Comparison of ENCODE assay signal across 23 cellular contexts in genomic region chr3:78951546-78951945, GRCh38.
DNase-seq lines count a peak whose midpoint lies in the region; ATAC-seq and TF ChIP-seq lines count a peak whose summit lies in the region.
"Had no signal": no experiment of that assay in that cellular context is flagged by ENCODE, and none has a peak within 500 bp of the region (broad histone marks: within the 10 kb centered on the region; RNA-seq: fewer than 3 reads in every experiment).

No MANE protein-coding gene starts in this region.

- no peak for TF ChIP-seq EP300 in sigmoid colon (IDR thresholded peaks at IDR 0.05)

- no peak for TF ChIP-seq CTCF in brain microvascular endothelial cell (IDR thresholded peaks at IDR 0.05; ENCODE audit: low read depth, low read length, missing control alignments)
- no peak for TF ChIP-seq CTCF in sigmoid colon (IDR thresholded peaks at IDR 0.05)
- TF ChIP-seq CTCF in PC-3 (conservative IDR thresholded peaks at IDR 0.05; ENCODE audit: low read depth, low read length): no peak

- TF ChIP-seq POLR2A in sigmoid colon (IDR thresholded peaks at IDR 0.05): no peak

- no peak overlapping the region for H2BK120ac ChIP-seq in mesenchymal stem cell (ENCODE audit: low read depth, low read length)

- no TSS peak for BruUV-seq in PC-3 (replicated peaks; lab: Mats Ljungman, UMichigan)

- DNase-seq in NCI-H1417 (lab: John Stamatoyannopoulos, UW) (peak in 2 of 3 experiments; percentile 1 to 42), NCI-H1417 treated with DMSO at 0.1 percent for 48 hours (lab: John Stamatoyannopoulos, UW) (no peak), brain microvascular endothelial cell (peak; percentile 20), mesenchymal stem cell (peak; percentile 91), sigmoid colon (no peak), NCI-H146 (lab: John Stamatoyannopoulos, UW) (no peak), PC-3 (no peak)
- no peak for DNase-seq in stimulated activated naive CD4-positive, alpha-beta T cell (lab: John Stamatoyannopoulos, UW)
- DNase-seq: 8988T; activated CD4-positive, alpha-beta T cell treated with anti-CD3 and anti-CD28 coated beads, Interleukin-2, amount 50 U/mL, for 1 hour; activated effector memory CD4-positive, alpha-beta T cell treated with anti-CD3 and anti-CD28 coated beads, Interleukin-2, amount 50 U/mL, for 16 hours; activated naive CD8-positive, alpha-beta T cell treated with anti-CD3 and anti-CD28 coated beads, Interleukin-2, amount 10 ng/mL, durations not matched to agents 7 days and 5 days; activated T-cell treated with anti-CD3 and anti-CD28 coated beads for 4 hours; DMS153; GDM1; left lung; naive thymus-derived CD4-positive, alpha-beta T cell; NCI-H187 treated with DMSO at 0.1 percent for 48 hours; stimulated activated naive CD8-positive, alpha-beta T cell treated with anti-CD3 and anti-CD28 coated beads, Interleukin-15, amount 100 ng/mL, for 72 hours; tibial artery; WERI-Rb-1 had no signal

- in situ Hi-C loops in brain microvascular endothelial cell (cut with HindIII; ENCODE audit: low pct_ligation_motif_present, low sequenced_read_pairs): no loop called here

- H3K4me2 ChIP-seq in mesenchymal stem cell (ENCODE audit: low read length, poor library complexity, severe bottlenecking): no peak overlapping the region
- no peak overlapping the region for H3K4me2 ChIP-seq in PC-3 (ENCODE audit: low read length)

- no peak overlapping the region for H2BK5ac ChIP-seq in mesenchymal stem cell (ENCODE audit: low read depth, low read length, poor library complexity, severe bottlenecking)

- no peaks in the 10 kb centered on the region for H3K9me3 ChIP-seq in mesenchymal stem cell (ENCODE audit: control insufficient read depth, low read length)
- no peaks in the 10 kb centered on the region for H3K9me3 ChIP-seq in sigmoid colon
- no peaks in the 10 kb centered on the region for H3K9me3 ChIP-seq in PC-3 (ENCODE audit: low read length)
- H3K9me3 ChIP-seq: right atrium auricular region, tibial artery had no signal

- H3K4me3 ChIP-seq in brain microvascular endothelial cell (ENCODE audit: low read depth, low read length): no peak overlapping the region
- no peak overlapping the region for H3K4me3 ChIP-seq in mesenchymal stem cell (ENCODE audit: insufficient read depth in 1 of 2, low read depth in 1 of 2, low read length in 2 of 2)
- no peak overlapping the region for H3K4me3 ChIP-seq in sigmoid colon
- H3K4me3 ChIP-seq in PC-3 (ENCODE audit: low read length): no peak overlapping the region
- H3K4me3 ChIP-seq: left lung, right atrium auricular region, tibial artery had no signal

- no peak overlapping the region for H2BK15ac ChIP-seq in mesenchymal stem cell (ENCODE audit: low read depth, poor library complexity, severe bottlenecking)

- H2AFZ ChIP-seq in mesenchymal stem cell (ENCODE audit: low read depth, low read length) (no peak overlapping the region), PC-3 (ENCODE audit: low read length) (no peak overlapping the region)

- no peaks in the 10 kb centered on the region for H3K36me3 ChIP-seq in brain microvascular endothelial cell (replicated peaks)
- H3K36me3 ChIP-seq in mesenchymal stem cell (ENCODE audit: control insufficient read depth in 1 of 2, insufficient read depth in 2 of 2, low read depth in 1 of 2, low read length in 2 of 2): no peaks in the 10 kb centered on the region
- no peaks in the 10 kb centered on the region for H3K36me3 ChIP-seq in sigmoid colon
- H3K36me3 ChIP-seq in PC-3 (ENCODE audit: low read depth, low read length): no peaks in the 10 kb centered on the region
- H3K36me3 ChIP-seq: left lung, right atrium auricular region, tibial artery, WERI-Rb-1 had no signal

- H3K27ac ChIP-seq in brain microvascular endothelial cell: no peak overlapping the region
- H3K27ac ChIP-seq in mesenchymal stem cell (ENCODE audit: low read length, poor library complexity, severe bottlenecking): no peak overlapping the region
- no peak overlapping the region for H3K27ac ChIP-seq in sigmoid colon
- H3K27ac ChIP-seq in PC-3 (ENCODE audit: low read length): no peak overlapping the region
- H3K27ac ChIP-seq: left lung, right atrium auricular region, tibial artery, WERI-Rb-1 had no signal

- H4K20me1 ChIP-seq in PC-3 (ENCODE audit: low read length): no peaks in the 10 kb centered on the region

- no peak overlapping the region for H3K23ac ChIP-seq in mesenchymal stem cell (ENCODE audit: low read length in 2 of 2)

- no peaks in the 10 kb centered on the region for H3F3A ChIP-seq in PC-3 (ENCODE audit: low read length, unreplicated experiment)

- no peak overlapping the region for H3K18ac ChIP-seq in mesenchymal stem cell (ENCODE audit: low read depth in 1 of 2, low read length in 2 of 2)

- no peak for ATAC-seq in PC-3
- ATAC-seq: left lung; naive thymus-derived CD4-positive, alpha-beta T cell; SK-N-SH treated with all-trans-retinoic acid at 6 μM for 48 hours; stimulated activated naive CD8-positive, alpha-beta T cell treated with anti-CD3 and anti-CD28 coated beads, Interleukin-15, amount 100 ng/mL, for 72 hours had no signal

- POLR2A ChIA-PET in PC-3 (lab: Charles Lee; ENCODE audit: unreplicated experiment): no interaction called here

- H3K9ac ChIP-seq in mesenchymal stem cell (ENCODE audit: low read length) (no peak overlapping the region), PC-3 (ENCODE audit: low read length) (no peak overlapping the region)

- intact Hi-C loops in sigmoid colon (cut with DNase I): no loop called here
- intact Hi-C loops in PC-3 (cut with micrococcal nuclease): no loop called here

- H2BK12ac ChIP-seq in mesenchymal stem cell (ENCODE audit: low read length in 2 of 2): no peak overlapping the region

- no peaks in the 10 kb centered on the region for H3K9me2 ChIP-seq in PC-3 (replicated peaks; ENCODE audit: low read length)

- H3K79me1 ChIP-seq in mesenchymal stem cell (replicated peaks; ENCODE audit: low read length, poor library complexity, severe bottlenecking): no peaks in the 10 kb centered on the region

- no peak overlapping the region for H4K91ac ChIP-seq in mesenchymal stem cell (ENCODE audit: low read length)

- no peaks in the 10 kb centered on the region for H3K79me2 ChIP-seq in PC-3 (ENCODE audit: low read length)

- H3K27me3 ChIP-seq in brain microvascular endothelial cell (replicated peaks) (no peaks in the 10 kb centered on the region), mesenchymal stem cell (ENCODE audit: control insufficient read depth in 1 of 2, insufficient read depth in 1 of 2, low read length in 2 of 2) (no peaks in the 10 kb centered on the region), sigmoid colon (no peaks in the 10 kb centered on the region), PC-3 (ENCODE audit: low read length) (no peaks in the 10 kb centered on the region)
- H3K27me3 ChIP-seq: left lung, right atrium auricular region, tibial artery had no signal

- no peak overlapping the region for H3K4ac ChIP-seq in mesenchymal stem cell (ENCODE audit: low read depth in 1 of 2, low read length in 2 of 2)

- H3K4me1 ChIP-seq in mesenchymal stem cell (ENCODE audit: control insufficient read depth, insufficient read depth, low read depth, low read length) (no peaks in the 10 kb centered on the region), sigmoid colon (peaks cover 0 to 13% (median 9%) of the 10 kb centered on the region in 4 donors), PC-3 (ENCODE audit: insufficient read depth, low read length) (no peaks in the 10 kb centered on the region)
- H3K4me1 ChIP-seq: left lung, right atrium auricular region had no signal

- 0% methylated on average over 1 of the region's 4 CpGs for WGBS in mesenchymal stem cell
- 13 to 34% methylated on average over 4 of the region's 4 CpGs for WGBS in sigmoid colon, 2 donors

- no peak overlapping the region for H3K14ac ChIP-seq in mesenchymal stem cell (ENCODE audit: low read length in 2 of 2)

- CTCF ChIA-PET in PC-3 (lab: Charles Lee): no interaction called here

- no peak overlapping the region for H2AK5ac ChIP-seq in mesenchymal stem cell (ENCODE audit: low read length, severe bottlenecking)

- no peak overlapping the region for H4K8ac ChIP-seq in mesenchymal stem cell (ENCODE audit: low read length)

Comparison
In these comparisons a context has a peak if more than half of its experiments do, and no peak if none do; other contexts are left out.
1. DNase-seq: peak in NCI-H1417 (2 of 3), brain microvascular endothelial cell (single experiment) and mesenchymal stem cell (single experiment); none in NCI-H1417 treated with DMSO at 0.1 percent for 48 hours (single experiment), sigmoid colon (single experiment), stimulated activated naive CD4-positive, alpha-beta T cell (0 of 6), NCI-H146 (single experiment) and PC-3 (single experiment).